In the genomic region with DNA sequence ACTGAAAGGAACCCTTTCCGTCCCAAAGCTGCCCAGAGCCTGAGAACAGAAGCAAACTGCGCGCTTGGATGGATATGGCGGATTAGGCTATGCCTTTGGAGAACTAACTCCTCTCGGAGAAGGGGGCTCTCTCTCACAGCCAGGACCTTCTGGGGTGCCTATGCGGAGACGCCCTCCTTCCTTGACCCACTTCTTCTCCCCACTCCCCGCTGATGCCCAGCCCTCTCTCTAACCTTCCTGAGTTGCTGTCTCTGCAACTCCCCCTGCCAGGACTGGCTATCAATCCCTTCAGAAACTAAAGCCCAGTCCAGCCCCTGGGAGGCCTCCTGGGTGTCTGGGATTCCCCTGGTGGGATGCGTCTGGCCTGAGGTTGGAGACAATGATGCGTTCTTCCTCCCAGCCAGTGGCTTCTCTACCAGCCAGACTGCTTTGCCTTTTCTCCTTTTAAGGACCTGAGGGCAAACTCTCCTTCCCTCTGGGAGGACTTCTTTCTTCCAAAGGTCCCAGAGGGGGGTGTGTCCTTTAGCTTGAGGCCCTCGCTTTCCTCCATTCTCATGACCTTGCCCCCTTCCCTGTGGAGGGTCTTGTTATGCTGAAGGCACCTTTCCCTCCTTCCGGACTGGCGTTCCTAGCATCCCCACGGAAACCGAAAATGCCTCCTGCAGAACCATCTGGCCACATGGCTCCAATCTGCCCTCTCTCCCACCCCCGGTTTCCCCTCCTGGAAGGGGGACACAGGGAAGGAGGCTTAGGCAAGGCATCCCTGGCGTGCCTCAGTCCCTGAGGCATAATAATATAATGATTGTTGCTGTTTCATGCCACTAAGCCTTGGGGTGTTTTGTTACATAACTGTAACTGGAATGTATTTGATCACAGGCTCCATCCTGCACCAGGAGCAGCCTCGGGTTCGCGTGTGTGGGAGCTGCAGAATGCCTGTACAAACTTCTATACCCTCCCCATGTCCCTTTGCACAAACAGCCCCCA, we compare ENCODE assay signal across 15 cellular contexts.
A peak's percentile ranks its signal among the peaks of the same experiment; 100 is the strongest.
DNase-seq lines count a peak whose midpoint lies in the region; ATAC-seq and TF ChIP-seq lines count a peak whose summit lies in the region.
"Had no signal": no experiment of that assay in that cellular context is flagged by ENCODE, and none has a peak within 500 bp of the region (broad histone marks: within the 10 kb centered on the region; RNA-seq: fewer than 3 reads in every experiment).

No MANE protein-coding gene starts in this region.

- H3K9ac ChIP-seq in mesendoderm (ENCODE audit: low read length) = no peak overlapping the region

- peak overlapping the region; percentile 11 for H2AK5ac ChIP-seq in mesendoderm (ENCODE audit: low read length)

- H3K27me3 Mint-ChIP-seq in GM23338 (ENCODE audit: insufficient read depth, low read depth, poor library complexity) = peaks cover 13% of the 10 kb centered on the region

- H4K5ac ChIP-seq in mesendoderm (ENCODE audit: low read length) = no peak overlapping the region

- H3K4me1 ChIP-seq in ACC112 (ENCODE audit: control insufficient read depth, insufficient read depth, low read length, unreplicated experiment) (peaks cover 6% of the 10 kb centered on the region), GM23338 (ENCODE audit: insufficient read depth) (no peaks in the 10 kb centered on the region), mesendoderm (ENCODE audit: control insufficient read depth, low read depth, low read length) (no peaks in the 10 kb centered on the region), right atrium auricular region (no peaks in the 10 kb centered on the region)

- H3K27me3 ChIP-seq in ACC112 (ENCODE audit: insufficient read depth, low read length) (no peaks in the 10 kb centered on the region), GM23338 (ENCODE audit: insufficient read depth) (no peaks in the 10 kb centered on the region), brain microvascular endothelial cell (replicated peaks) (no peaks in the 10 kb centered on the region), mesendoderm (ENCODE audit: insufficient read depth, low read length, poor library complexity) (no peaks in the 10 kb centered on the region), right atrium auricular region (no peaks in the 10 kb centered on the region)

- H4K20me1 ChIP-seq in GM23338 (replicated peaks; ENCODE audit: insufficient read depth) = no peaks in the 10 kb centered on the region

- H3K4me2 ChIP-seq in GM23338 (no peak overlapping the region), mesendoderm (ENCODE audit: low read length) (no peak overlapping the region)

- H3K9me3 ChIP-seq in right atrium auricular region = peaks cover 8 to 23% of the 10 kb centered on the region in 2 donors

- in situ Hi-C loops in brain microvascular endothelial cell (cut with HindIII; ENCODE audit: low pct_ligation_motif_present, low sequenced_read_pairs) = no loop called here

- no peak overlapping the region for H2BK5ac ChIP-seq in mesendoderm (ENCODE audit: low read length)

- H3K4me3 ChIP-seq in ACC112 (ENCODE audit: low read depth, low read length) (no peak overlapping the region), GM23338 (no peak overlapping the region), brain microvascular endothelial cell (ENCODE audit: low read depth, low read length) (no peak overlapping the region), mesendoderm (ENCODE audit: low read length) (no peak overlapping the region), right atrium auricular region (no peak overlapping the region)
- H3K4me3 ChIP-seq: left ventricle myocardium inferior had no signal

- H3K79me2 ChIP-seq in ACC112 (ENCODE audit: control insufficient read depth, insufficient read depth, low read length, unreplicated experiment) = no peaks in the 10 kb centered on the region
- no peaks in the 10 kb centered on the region for H3K79me2 ChIP-seq in GM23338 (replicated peaks; ENCODE audit: insufficient read depth)
- no peaks in the 10 kb centered on the region for H3K79me2 ChIP-seq in mesendoderm (ENCODE audit: control insufficient read depth, insufficient read depth, low read length)

- DNase-seq in GM23338 (ENCODE audit: low spot score) = no peak
- peak; percentile 64 for DNase-seq in brain microvascular endothelial cell
- DNase-seq in mesendoderm = peak; percentile 54
- DNase-seq in NOMO-1 treated with dmso at 0.1 percent for 144 hours (lab: John Stamatoyannopoulos, UW; ENCODE audit: unreplicated experiment) = no peak
- no peak for DNase-seq in HK-2 (ENCODE audit: unreplicated experiment)
- no peak for DNase-seq in right atrium auricular region (ENCODE audit: low spot score)
- DNase-seq: activated CD8-positive, alpha-beta memory T cell treated with anti-CD3 and anti-CD28 coated beads, Interleukin-2, amount 50 U/mL, for 48 hours; DMS79 treated with DMSO at 0.1 percent for 48 hours; H7; left ventricle myocardium inferior; NCI-H345; stimulated activated CD4-positive, alpha-beta T cell treated with anti-CD3 and anti-CD28 coated beads, Interleukin-15, amount 100 ng/mL, for 24 hours; stimulated activated CD8-positive, alpha-beta memory T cell treated with anti-CD3 and anti-CD28 coated beads, Interleukin-4, amount 100 ng/mL, for 48 hours had no signal

- H2BK15ac ChIP-seq in mesendoderm (replicated peaks; ENCODE audit: low read depth) = no peak overlapping the region

- H4K8ac ChIP-seq in mesendoderm (ENCODE audit: low read depth, low read length) = no peak overlapping the region

- no peak overlapping the region for H3K27ac Mint-ChIP-seq in GM23338

- no peak for TF ChIP-seq CTCF in GM23338 (conservative IDR thresholded peaks at IDR 0.05; ENCODE audit: low read depth in 2 of 2)
- TF ChIP-seq CTCF in brain microvascular endothelial cell (IDR thresholded peaks at IDR 0.05; ENCODE audit: low read depth, low read length, missing control alignments) = no peak
- TF ChIP-seq CTCF in right atrium auricular region (IDR thresholded peaks at IDR 0.05) = no peak

- H3K56ac ChIP-seq in mesendoderm (ENCODE audit: low read length) = no peak overlapping the region

- no peak overlapping the region for H3K4ac ChIP-seq in mesendoderm (ENCODE audit: low read depth, low read length)

- no CpG with 5 or more reads among the region's 20 CpGs for WGBS in mesendoderm (ENCODE audit: extremely low coverage, insufficient coverage, low lambda C conversion rate)

- H3K27ac ChIP-seq in ACC112 (ENCODE audit: low read depth, low read length) (no peak overlapping the region; the same call in 1 of the 2 replicates), GM23338 (ENCODE audit: low read depth) (no peak overlapping the region), brain microvascular endothelial cell (peak overlapping the region; percentile 44), mesendoderm (ENCODE audit: low read depth, low read length) (no peak overlapping the region), right atrium auricular region (no peak overlapping the region)
- H3K27ac ChIP-seq: left ventricle myocardium inferior had no signal

- no peak overlapping the region for H3K4me3 Mint-ChIP-seq in GM23338

- peak overlapping the region; percentile 67 for H2AFZ ChIP-seq in ACC112 (ENCODE audit: low read length, unreplicated experiment)
- H2AFZ ChIP-seq in GM23338 = no peak overlapping the region

- no peaks in the 10 kb centered on the region for H3K79me1 ChIP-seq in mesendoderm (ENCODE audit: low read length)

- H3K36me3 ChIP-seq in ACC112 (ENCODE audit: insufficient read depth, low read length) (no peaks in the 10 kb centered on the region), GM23338 (ENCODE audit: insufficient read depth) (no peaks in the 10 kb centered on the region), brain microvascular endothelial cell (replicated peaks) (no peaks in the 10 kb centered on the region), mesendoderm (ENCODE audit: control insufficient read depth, insufficient read depth, low read length) (no peaks in the 10 kb centered on the region), right atrium auricular region (no peaks in the 10 kb centered on the region)

- H3K4me1 Mint-ChIP-seq in GM23338 = no peaks in the 10 kb centered on the region; the same call in 2 of the 3 replicates

- H3F3A ChIP-seq in GM23338 (replicated peaks; ENCODE audit: low read depth) = no peaks in the 10 kb centered on the region

- ATAC-seq in GM23338 (peak; percentile 61), GM19397 (IDR thresholded peaks at IDR 0.05; ENCODE audit: unreplicated experiment) (no peak)

- peaks cover 24% of the 10 kb centered on the region for H3K36me3 Mint-ChIP-seq in GM23338 (ENCODE audit: low read depth)

- H2BK120ac ChIP-seq in mesendoderm (ENCODE audit: low read depth, low read length) = no peak overlapping the region

- no peak overlapping the region for H3K18ac ChIP-seq in mesendoderm (ENCODE audit: low read length)

- H3K9me2 ChIP-seq in GM23338 (ENCODE audit: insufficient read depth) = no peaks in the 10 kb centered on the region

- peaks cover 38% of the 10 kb centered on the region for H3K9me3 Mint-ChIP-seq in GM23338

- no peak overlapping the region for H3K23ac ChIP-seq in mesendoderm (ENCODE audit: low read length)

TF ChIP-seq in GM23338, 12 proteins besides CTCF, POLR2A, EP300 and RAD21 (continues in another document):
- no peak for TF ChIP-seq JUNB (IDR thresholded peaks at IDR 0.05; ENCODE audit: unreplicated experiment)

Comparison
In these comparisons a context has a peak if more than half of its experiments do, and no peak if none do; other contexts are left out.
1. DNase-seq: peak in brain microvascular endothelial cell (single experiment) and mesendoderm (single experiment); none in GM23338 (single experiment), NOMO-1 treated with dmso at 0.1 percent for 144 hours (single experiment), HK-2 (single experiment) and right atrium auricular region (single experiment).